ENCODE assay signal across 8 cellular contexts in genomic region chr3:138915503-138916498, GRCh38. TPM values are rescaled to one million over a fixed set of nuclear protein-coding genes. Genes with fewer than 3 reads are reported as not detected.
A peak's percentile ranks its signal among the peaks of the same experiment; 100 is the strongest.
DNase-seq lines count a peak whose midpoint lies in the region; ATAC-seq and TF ChIP-seq lines count a peak whose summit lies in the region.

No MANE protein-coding gene starts in this region.

- CTCF ChIA-PET in BJ (lab: Yijun Ruan, JAX) = interaction anchor here (0.5 to 14.1 kb wide), 87 partner anchors 8 to 601 kb away, joined by 3 to 291 read pairs (median 5); partner anchors contain the start of genes CEP70, ESYT3, FAIM and PIK3CB
- CTCF ChIA-PET in activated CD4-positive, alpha-beta T cell treated with anti-CD3 and anti-CD28 coated beads, Interleukin-2, amount 10 ng/mL, durations not matched to agents 7 days and 5 days (lab: Charles Lee) = interaction anchor here (0.5 to 3.5 kb wide), 62 partner anchors 9 to 850 kb away, joined by 3 to 47 read pairs (median 4); partner anchors contain the start of genes CEP70, ESYT3, FAIM and FOXL2

- intact Hi-C loops in left lung (cut with DNase I) = loop anchor here in 1 of 2 donors (2.0 to 5.0 kb wide), 2 partner anchors 214 to 321 kb away; partner anchors contain the start of gene CEP70

- peak overlapping the region; percentile 89 to 98 for H3K27ac ChIP-seq in left lung

- POLR2A ChIA-PET in BJ (lab: Charles Lee) = interaction anchor here (1.4 kb wide), 1 partner anchor 321 kb away, joined by 6 read pairs; the partner anchor contains the start of gene CEP70
- POLR2A ChIA-PET in activated CD4-positive, alpha-beta T cell treated with anti-CD3 and anti-CD28 coated beads, Interleukin-2, amount 10 ng/mL, durations not matched to agents 7 days and 5 days (lab: Charles Lee) = interaction anchor here (1.6 kb wide), 1 partner anchor 321 kb away, joined by 6 read pairs; the partner anchor contains the start of gene CEP70

- peaks cover 6 to 16% of the 10 kb centered on the region in 2 donors for H3K4me1 ChIP-seq in left lung

- H3K27me3 ChIP-seq in BJ (ENCODE audit: control insufficient read depth, insufficient read depth, low read length) (peaks cover 2% of the 10 kb centered on the region; the same call in 1 of the 2 replicates), left lung (no peaks in the 10 kb centered on the region)

- H3K4me3 ChIP-seq in BJ (ENCODE audit: low read depth, low read length) = peak overlapping the region; percentile 73
- H3K4me3 ChIP-seq in left lung = peak overlapping the region; percentile 49 to 80

- no peaks in the 10 kb centered on the region for H3K9me3 Mint-ChIP-seq in activated CD4-positive, alpha-beta T cell treated with anti-CD3 and anti-CD28 coated beads, Interleukin-2, amount 10 ng/mL, durations not matched to agents 7 days and 5 days

- H3K4me1 Mint-ChIP-seq in activated CD4-positive, alpha-beta T cell treated with anti-CD3 and anti-CD28 coated beads, Interleukin-2, amount 10 ng/mL, durations not matched to agents 7 days and 5 days = peaks cover 5% of the 10 kb centered on the region

- peak; percentile 91 for TF ChIP-seq CTCF in BJ (IDR thresholded peaks at IDR 0.05; ENCODE audit: insufficient read depth, low read depth, low read length)
- TF ChIP-seq CTCF in left lung (IDR thresholded peaks at IDR 0.05) = peak; percentile 94 to 98

- no peaks in the 10 kb centered on the region for H3K36me3 Mint-ChIP-seq in activated CD4-positive, alpha-beta T cell treated with anti-CD3 and anti-CD28 coated beads, Interleukin-2, amount 10 ng/mL, durations not matched to agents 7 days and 5 days (ENCODE audit: low read depth)

- peak overlapping the region; percentile 74 for H3K4me3 Mint-ChIP-seq in activated CD4-positive, alpha-beta T cell treated with anti-CD3 and anti-CD28 coated beads, Interleukin-2, amount 10 ng/mL, durations not matched to agents 7 days and 5 days

- ATAC-seq in HG03442 (IDR thresholded peaks at IDR 0.05; ENCODE audit: unreplicated experiment) (peak; percentile 78), left lung (peak; percentile 96)

- no peaks in the 10 kb centered on the region for H3K9me3 ChIP-seq in left lung

- peaks cover 11% of the 10 kb centered on the region for H3K27me3 Mint-ChIP-seq in activated CD4-positive, alpha-beta T cell treated with anti-CD3 and anti-CD28 coated beads, Interleukin-2, amount 10 ng/mL, durations not matched to agents 7 days and 5 days

- H3K27ac Mint-ChIP-seq in activated CD4-positive, alpha-beta T cell treated with anti-CD3 and anti-CD28 coated beads, Interleukin-2, amount 10 ng/mL, durations not matched to agents 7 days and 5 days = peak overlapping the region; percentile 76

- no peaks in the 10 kb centered on the region for H3K36me3 ChIP-seq in BJ (ENCODE audit: control insufficient read depth, insufficient read depth, low read length)
- H3K36me3 ChIP-seq in left lung = no peaks in the 10 kb centered on the region

- no peak for DNase-seq in BJ (ENCODE audit: low read depth)
- DNase-seq in GM19240 (ENCODE audit: insufficient read length, low spot score) = peak; percentile 77
- DNase-seq in NCI-H524 (lab: John Stamatoyannopoulos, UW) = peak; percentile 86 to 92
- peak; percentile 79 for DNase-seq in activated CD4-positive, alpha-beta T cell treated with anti-CD3 and anti-CD28 coated beads, Interleukin-2, amount 10 ng/mL, durations not matched to agents 7 days and 5 days
- peak; percentile 47 for DNase-seq in cortex of kidney (lab: John Stamatoyannopoulos, UW)
- peak; percentile 94 to 99 for DNase-seq in left lung
- peak; percentile 69 for DNase-seq in stimulated activated CD4-positive, alpha-beta T cell treated with anti-CD3 and anti-CD28 coated beads, Interleukin-2, amount 100 ng/mL, for 4 hours (ENCODE audit: low read depth)

RNA-seq across cellular contexts. Expression of gene FOXL2, which starts 31.1 kb away (rescaled TPM):
- polyA plus RNA-seq in BJ (2011; rRNA removed) = 0.04 and 0.05 TPM in 2 replicates
- not detected in 2 replicates for polyA minus RNA-seq in BJ (2011; rRNA and poly(A)+ RNA removed)
- total RNA-seq in activated CD4-positive, alpha-beta T cell treated with anti-CD3 and anti-CD28 coated beads, Interleukin-2, amount 10 ng/mL, durations not matched to agents 7 days and 5 days = not detected
- total RNA-seq in left lung = not detected

RNA-seq across cellular contexts. Expression of gene FOXL2NB, which starts 31.2 kb away (rescaled TPM):
- 0.07 and 0.13 TPM in 2 replicates for polyA plus RNA-seq in BJ (2011; rRNA removed)
- polyA minus RNA-seq in BJ (2011; rRNA and poly(A)+ RNA removed) = 0.43 TPM in 1 of 2 replicates, not detected in the other
- not detected for total RNA-seq in activated CD4-positive, alpha-beta T cell treated with anti-CD3 and anti-CD28 coated beads, Interleukin-2, amount 10 ng/mL, durations not matched to agents 7 days and 5 days
- total RNA-seq in left lung = not detected
